ENCODE assay signal across 9 cellular contexts in genomic region chr10:61786728-61787127, GRCh38.
DNase-seq lines count a peak whose midpoint lies in the region; ATAC-seq and TF ChIP-seq lines count a peak whose summit lies in the region.
"Had no signal": no experiment of that assay in that cellular context is flagged by ENCODE, and none has a peak within 500 bp of the region (broad histone marks: within the 10 kb centered on the region; RNA-seq: fewer than 3 reads in every experiment).

No MANE protein-coding gene starts in this region.

- peak; percentile 30 for DNase-seq in activated CD4-positive, alpha-beta T cell treated with anti-CD3 and anti-CD28 coated beads for 36 hours
- no peak for DNase-seq in activated CD4-positive, alpha-beta T cell treated with anti-CD3 and anti-CD28 coated beads for 1 hour
- DNase-seq in SW480 (ENCODE audit: low spot score) = peak; percentile 4
- DNase-seq in mesenchymal stem cell = peak; percentile 78
- DNase-seq in transverse colon = no peak
- DNase-seq in medulla oblongata (ENCODE audit: extremely low spot score) = no peak
- no peak for DNase-seq in anterior cingulate cortex (lab: John Stamatoyannopoulos, UW)
- DNase-seq: right lobe of liver had no signal

- H3K4me3 ChIP-seq in mesenchymal stem cell (ENCODE audit: insufficient read depth in 1 of 2, low read depth in 1 of 2, low read length in 2 of 2) (peak overlapping the region in 1 of 2 experiments; percentile 48), transverse colon (no peak overlapping the region)
- H3K4me3 ChIP-seq: right lobe of liver had no signal

- 20% methylated on average over 4 of the region's 4 CpGs for WGBS in mesenchymal stem cell
- 47 to 62% methylated on average over 4 of the region's 4 CpGs for WGBS in transverse colon (ENCODE audit: low coverage in 1 of 2), 2 donors

- no peak overlapping the region for H3K4ac ChIP-seq in mesenchymal stem cell (ENCODE audit: low read depth in 1 of 2, low read length in 2 of 2)

- peaks cover 3% of the 10 kb centered on the region for H3K4me1 ChIP-seq in mesenchymal stem cell (ENCODE audit: control insufficient read depth, insufficient read depth, low read depth, low read length)
- peaks cover 0 to 9% (median 3%) of the 10 kb centered on the region in 4 donors for H3K4me1 ChIP-seq in transverse colon
- H3K4me1 ChIP-seq: right lobe of liver had no signal

- no peak overlapping the region for H4K8ac ChIP-seq in mesenchymal stem cell (ENCODE audit: low read length)

- H2BK15ac ChIP-seq in mesenchymal stem cell (ENCODE audit: low read depth, poor library complexity, severe bottlenecking) = no peak overlapping the region

- intact Hi-C loops in activated CD4-positive, alpha-beta T cell treated with anti-CD3 and anti-CD28 coated beads for 36 hours (cut with DNase I, micrococcal nuclease) = loop anchor here in 1 of 2 experiments (10.0 kb wide), 1 partner anchor 208 kb away; no protein-coding TSS in a partner anchor
- intact Hi-C loops in transverse colon (cut with DNase I; ENCODE audit: low total_unique reads) = no loop called here

- CTCF ChIA-PET in activated CD4-positive, alpha-beta T cell treated with anti-CD3 and anti-CD28 coated beads for 36 hours (lab: Charles Lee) = interaction anchor here (0.9 to 1.0 kb wide), 2 partner anchors 109 to 113 kb away, joined by 3 to 4 read pairs; no protein-coding TSS in a partner anchor

- H3K27ac ChIP-seq in mesenchymal stem cell (ENCODE audit: low read length, poor library complexity, severe bottlenecking) = peak overlapping the region; percentile 56
- H3K27ac ChIP-seq in transverse colon = peak overlapping the region in 2 of 4 donors; percentile 5 to 27
- H3K27ac ChIP-seq: right lobe of liver had no signal

- no peak overlapping the region for H3K4me2 ChIP-seq in mesenchymal stem cell (ENCODE audit: low read length, poor library complexity, severe bottlenecking)

- H2AK5ac ChIP-seq in mesenchymal stem cell (ENCODE audit: low read length, severe bottlenecking) = no peak overlapping the region

- H2BK12ac ChIP-seq in mesenchymal stem cell (ENCODE audit: low read length in 2 of 2) = no peak overlapping the region

- no peak overlapping the region for H3K27ac Mint-ChIP-seq in activated CD4-positive, alpha-beta T cell treated with anti-CD3 and anti-CD28 coated beads for 36 hours

- no peak for TF ChIP-seq POLR2A in transverse colon (IDR thresholded peaks at IDR 0.05)

- no peaks in the 10 kb centered on the region for H3K36me3 Mint-ChIP-seq in activated CD4-positive, alpha-beta T cell treated with anti-CD3 and anti-CD28 coated beads for 36 hours (ENCODE audit: low read depth)

- H3K36me3 ChIP-seq in mesenchymal stem cell (ENCODE audit: control insufficient read depth in 1 of 2, insufficient read depth in 2 of 2, low read depth in 1 of 2, low read length in 2 of 2) = no peaks in the 10 kb centered on the region
- H3K36me3 ChIP-seq in transverse colon = no peaks in the 10 kb centered on the region
- H3K36me3 ChIP-seq: right lobe of liver had no signal

- H3K4me3 Mint-ChIP-seq in activated CD4-positive, alpha-beta T cell treated with anti-CD3 and anti-CD28 coated beads for 36 hours = no peak overlapping the region

- H3K27me3 Mint-ChIP-seq in activated CD4-positive, alpha-beta T cell treated with anti-CD3 and anti-CD28 coated beads for 36 hours = no peaks in the 10 kb centered on the region

- H3K9me3 ChIP-seq in mesenchymal stem cell (ENCODE audit: control insufficient read depth, low read length) = no peaks in the 10 kb centered on the region
- H3K9me3 ChIP-seq in transverse colon = no peaks in the 10 kb centered on the region
- H3K9me3 ChIP-seq: right lobe of liver had no signal

- no peak overlapping the region for H3K23ac ChIP-seq in mesenchymal stem cell (ENCODE audit: low read length in 2 of 2)

- peak; percentile 33 for ATAC-seq in activated CD4-positive, alpha-beta T cell treated with anti-CD3 and anti-CD28 coated beads for 36 hours
- ATAC-seq in HG02885 (IDR thresholded peaks at IDR 0.05; ENCODE audit: poor library complexity, unreplicated experiment) = peak; percentile 99

- TF ChIP-seq EP300 in transverse colon (IDR thresholded peaks at IDR 0.05; ENCODE audit: low read depth) = no peak

- H3K9me3 Mint-ChIP-seq in activated CD4-positive, alpha-beta T cell treated with anti-CD3 and anti-CD28 coated beads for 36 hours (ENCODE audit: low read depth) = no peaks in the 10 kb centered on the region

- H2BK5ac ChIP-seq in mesenchymal stem cell (ENCODE audit: low read depth, low read length, poor library complexity, severe bottlenecking) = no peak overlapping the region

- peaks cover 47% of the 10 kb centered on the region for H3K4me1 Mint-ChIP-seq in activated CD4-positive, alpha-beta T cell treated with anti-CD3 and anti-CD28 coated beads for 36 hours

- TF ChIP-seq CTCF in transverse colon (IDR thresholded peaks at IDR 0.05) = no peak

- no peak overlapping the region for H2BK120ac ChIP-seq in mesenchymal stem cell (ENCODE audit: low read depth, low read length)

- no peak overlapping the region for H3K14ac ChIP-seq in mesenchymal stem cell (ENCODE audit: low read length in 2 of 2)

- H3K27me3 ChIP-seq in mesenchymal stem cell (ENCODE audit: control insufficient read depth in 1 of 2, insufficient read depth in 1 of 2, low read length in 2 of 2) = no peaks in the 10 kb centered on the region
- no peaks in the 10 kb centered on the region for H3K27me3 ChIP-seq in transverse colon
- H3K27me3 ChIP-seq: right lobe of liver had no signal

- no peaks in the 10 kb centered on the region for H3K79me1 ChIP-seq in mesenchymal stem cell (replicated peaks; ENCODE audit: low read length, poor library complexity, severe bottlenecking)

- H2AFZ ChIP-seq in mesenchymal stem cell (ENCODE audit: low read depth, low read length) = no peak overlapping the region

- no peak overlapping the region for H3K18ac ChIP-seq in mesenchymal stem cell (ENCODE audit: low read depth in 1 of 2, low read length in 2 of 2)

- POLR2A ChIA-PET in activated CD4-positive, alpha-beta T cell treated with anti-CD3 and anti-CD28 coated beads for 36 hours (lab: Charles Lee) = no interaction called here

- H3K9ac ChIP-seq in mesenchymal stem cell (ENCODE audit: low read length) = peak overlapping the region; percentile 83

- no peak overlapping the region for H4K91ac ChIP-seq in mesenchymal stem cell (ENCODE audit: low read length)

- in situ Hi-C loops in transverse colon (cut with MboI; ENCODE audit: low pct_ligation_motif_present in 1 of 4, low pct_unique_long_range_greater_than_20kb in 1 of 4, low sequenced_read_pairs in 3 of 4) = no loop called here

Comparison
In these comparisons a context has a peak if more than half of its experiments do, and no peak if none do; other contexts are left out.
1. DNase-seq: peak in activated CD4-positive, alpha-beta T cell treated with anti-CD3 and anti-CD28 coated beads for 36 hours (single experiment), SW480 (single experiment) and mesenchymal stem cell (single experiment); none in activated CD4-positive, alpha-beta T cell treated with anti-CD3 and anti-CD28 coated beads for 1 hour (single experiment), transverse colon (single experiment), medulla oblongata (single experiment) and anterior cingulate cortex (0 of 58).